12 cellular contexts compared by ENCODE assay signal in the genomic region with DNA sequence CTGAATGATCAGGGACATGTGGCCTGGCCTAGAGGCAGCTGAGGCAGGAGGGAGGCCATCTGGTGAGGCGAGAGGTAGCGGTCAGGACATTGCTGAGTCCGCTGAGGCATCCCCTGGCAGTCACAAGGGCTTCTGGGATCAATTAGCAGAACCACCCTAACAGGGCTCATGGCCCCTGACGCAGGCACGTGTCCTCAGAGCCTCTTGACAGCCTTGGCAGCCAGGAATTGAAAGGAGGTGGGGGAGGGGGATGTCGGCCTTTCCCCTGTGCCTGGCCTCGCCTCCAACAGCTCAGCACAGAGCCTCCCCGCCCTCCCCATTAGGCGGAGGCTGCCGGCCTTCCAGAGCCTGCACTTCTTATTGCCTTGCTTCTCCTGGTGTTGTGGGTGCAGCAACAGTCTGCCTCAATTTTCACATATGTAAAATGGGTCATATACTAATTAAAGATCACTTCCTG. TPM values are rescaled to one million over a fixed set of nuclear protein-coding genes. Genes with fewer than 3 reads are reported as not detected.
A peak's percentile ranks its signal among the peaks of the same experiment; 100 is the strongest.
DNase-seq lines count a peak whose midpoint lies in the region; ATAC-seq, FAIRE-seq and TF ChIP-seq lines count a peak whose summit lies in the region.
"Had no signal": no experiment of that assay in that cellular context is flagged by ENCODE, and none has a peak within 500 bp of the region (broad histone marks: within the 10 kb centered on the region; RNA-seq: fewer than 3 reads in every experiment).

No MANE protein-coding gene starts in this region.

- TF ChIP-seq CTCF in RWPE2 (IDR thresholded peaks at IDR 0.05; ENCODE audit: poor library complexity, severe bottlenecking): no peak
- no peak for TF ChIP-seq CTCF in heart left ventricle (IDR thresholded peaks at IDR 0.05)
- no peak for TF ChIP-seq CTCF in stomach (IDR thresholded peaks at IDR 0.05)

- FAIRE-seq in frontal cortex (lab: Jason Lieb, UNC): no peak
- FAIRE-seq: colon had no signal

- peaks cover 4 to 10% of the 10 kb centered on the region in 2 donors for H3K4me1 Mint-ChIP-seq in stimulated activated naive B cell treated with anti-CD40 and anti-IgM and Interleukin-4, amounts not matched to agents 10 μg/mL and 1 μg/mL and 100 μg/mL, for 72 hours
- H3K4me1 Mint-ChIP-seq in natural killer cell treated with Interleukin-12 subunit alpha and Interleukin-12 subunit beta and Interleukin-15 and Interleukin-18, amount 100 ng/mL, for 72 hours (ENCODE audit: low read depth in 2 of 2): no peaks in the 10 kb centered on the region

- no peaks in the 10 kb centered on the region for H3K9me3 Mint-ChIP-seq in stimulated activated naive B cell treated with anti-CD40 and anti-IgM and Interleukin-4, amounts not matched to agents 10 μg/mL and 1 μg/mL and 100 μg/mL, for 72 hours
- no peaks in the 10 kb centered on the region for H3K9me3 Mint-ChIP-seq in natural killer cell treated with Interleukin-12 subunit alpha and Interleukin-12 subunit beta and Interleukin-15 and Interleukin-18, amount 100 ng/mL, for 72 hours

- WGBS in heart left ventricle, 4 donors: 33 to 43% (median 35%) methylated on average over 9 to 10 of the region's 10 CpGs
- 42 to 54% (median 44%) methylated on average over 9 to 10 of the region's 10 CpGs for WGBS in stomach, 5 donors

- H3K4me3 Mint-ChIP-seq in stimulated activated naive B cell treated with anti-CD40 and anti-IgM and Interleukin-4, amounts not matched to agents 10 μg/mL and 1 μg/mL and 100 μg/mL, for 72 hours: no peak overlapping the region
- H3K4me3 Mint-ChIP-seq in natural killer cell treated with Interleukin-12 subunit alpha and Interleukin-12 subunit beta and Interleukin-15 and Interleukin-18, amount 100 ng/mL, for 72 hours: no peak overlapping the region

- H3K9me3 ChIP-seq in RWPE2 (ENCODE audit: severe bottlenecking) (no peaks in the 10 kb centered on the region), heart left ventricle (no peaks in the 10 kb centered on the region), stomach (no peaks in the 10 kb centered on the region)

- intact Hi-C loops in heart left ventricle (cut with DNase I): no loop called here
- intact Hi-C loops in stomach (cut with DNase I; ENCODE audit: low total_unique reads): no loop called here

- H3K27me3 Mint-ChIP-seq in stimulated activated naive B cell treated with anti-CD40 and anti-IgM and Interleukin-4, amounts not matched to agents 10 μg/mL and 1 μg/mL and 100 μg/mL, for 72 hours: peaks cover 21 to 52% of the 10 kb centered on the region in 2 donors
- H3K27me3 Mint-ChIP-seq in natural killer cell treated with Interleukin-12 subunit alpha and Interleukin-12 subunit beta and Interleukin-15 and Interleukin-18, amount 100 ng/mL, for 72 hours: peaks cover 0 to 6% of the 10 kb centered on the region in 2 donors

- H3K4me1 ChIP-seq in RWPE2 (ENCODE audit: insufficient read depth, poor library complexity, severe bottlenecking) (peaks cover 4% of the 10 kb centered on the region), heart left ventricle (peaks cover 0 to 27% (median 5%) of the 10 kb centered on the region in 12 donors), stomach (peaks cover 0 to 13% (median 0%) of the 10 kb centered on the region in 4 donors)

- POLR2A ChIA-PET in HEK293T (lab: Yijun Ruan, JAX): interaction anchor here (1.2 to 1.3 kb wide), 2 partner anchors 8 to 29 kb away, joined by 3 to 4 read pairs; no protein-coding TSS in a partner anchor

- DNase-seq in HEK293T (ENCODE audit: extremely low spot score) (peak; percentile 50), RWPE2 (ENCODE audit: low spot score) (peak; percentile 24), heart left ventricle (peak; percentile 49 to 89 (median 77)), stomach (peak; percentile 29), frontal cortex (ENCODE audit: low spot score in 2 of 2) (no peak)
- DNase-seq in stimulated activated naive B cell treated with anti-CD40 and anti-IgM and Interleukin-4, amounts not matched to agents 10 μg/mL and 1 μg/mL and 100 μg/mL, for 72 hours: no peak
- DNase-seq in natural killer cell treated with Interleukin-12 subunit alpha and Interleukin-12 subunit beta and Interleukin-15 and Interleukin-18, amount 100 ng/mL, for 72 hours (ENCODE audit: low spot score): no peak
- DNase-seq: nucleus accumbens, T1000 had no signal

- no peaks in the 10 kb centered on the region for H3K36me3 ChIP-seq in RWPE2 (ENCODE audit: low read depth)
- no peaks in the 10 kb centered on the region for H3K36me3 ChIP-seq in heart left ventricle
- no peaks in the 10 kb centered on the region for H3K36me3 ChIP-seq in stomach

- no peak for TF ChIP-seq EP300 in stomach (IDR thresholded peaks at IDR 0.05)

- CTCF ChIA-PET in HEK293T (lab: Yijun Ruan, JAX): no interaction called here

- H3K36me3 Mint-ChIP-seq in stimulated activated naive B cell treated with anti-CD40 and anti-IgM and Interleukin-4, amounts not matched to agents 10 μg/mL and 1 μg/mL and 100 μg/mL, for 72 hours: no peaks in the 10 kb centered on the region
- H3K36me3 Mint-ChIP-seq in natural killer cell treated with Interleukin-12 subunit alpha and Interleukin-12 subunit beta and Interleukin-15 and Interleukin-18, amount 100 ng/mL, for 72 hours: no peaks in the 10 kb centered on the region

- H3K4me3 ChIP-seq in RWPE2 (ENCODE audit: severe bottlenecking) (no peak overlapping the region), heart left ventricle (no peak overlapping the region), stomach (no peak overlapping the region)

- TF ChIP-seq POLR2A in heart left ventricle (IDR thresholded peaks at IDR 0.05) (no peak), stomach (IDR thresholded peaks at IDR 0.05) (no peak)

- H3K27me3 ChIP-seq in RWPE2 (ENCODE audit: insufficient read depth, poor library complexity, severe bottlenecking): no peaks in the 10 kb centered on the region
- no peaks in the 10 kb centered on the region for H3K27me3 ChIP-seq in heart left ventricle
- no peaks in the 10 kb centered on the region for H3K27me3 ChIP-seq in stomach

- H3K27ac Mint-ChIP-seq in stimulated activated naive B cell treated with anti-CD40 and anti-IgM and Interleukin-4, amounts not matched to agents 10 μg/mL and 1 μg/mL and 100 μg/mL, for 72 hours: no peak overlapping the region
- no peak overlapping the region for H3K27ac Mint-ChIP-seq in natural killer cell treated with Interleukin-12 subunit alpha and Interleukin-12 subunit beta and Interleukin-15 and Interleukin-18, amount 100 ng/mL, for 72 hours

- H3K27ac ChIP-seq in RWPE2 (ENCODE audit: poor library complexity, severe bottlenecking) (no peak overlapping the region), heart left ventricle (peak overlapping the region in 3 of 12 donors; percentile 21 to 73 (median 42)), stomach (peak overlapping the region in 2 of 5 donors; percentile 28 to 46)

- ATAC-seq in RWPE2 (ENCODE audit: low read depth) (no peak), heart left ventricle (peak; percentile 72 to 87 (median 86)), HG02588 (IDR thresholded peaks at IDR 0.05; ENCODE audit: unreplicated experiment) (no peak)
- no peak for ATAC-seq in stimulated activated naive B cell treated with anti-CD40 and anti-IgM and Interleukin-4, amounts not matched to agents 10 μg/mL and 1 μg/mL and 100 μg/mL, for 72 hours (replicated peaks)
- no peak for ATAC-seq in natural killer cell treated with Interleukin-12 subunit alpha and Interleukin-12 subunit beta and Interleukin-15 and Interleukin-18, amount 100 ng/mL, for 72 hours

TF ChIP-seq in HEK293T, 16 proteins besides CTCF, POLR2A, EP300 and RAD21:
- TF ChIP-seq FOXM1 (IDR thresholded peaks at IDR 0.05; ENCODE audit: borderline replicate concordance) (peak; percentile 31; the same call in 1 of the 2 replicates), NFRKB (IDR thresholded peaks at IDR 0.05) (no peak), SUZ12 (IDR thresholded peaks at IDR 0.05) (no peak), LEF1 (IDR thresholded peaks at IDR 0.05; ENCODE audit: borderline replicate concordance) (no peak), BHLHE40 (IDR thresholded peaks at IDR 0.05; ENCODE audit: borderline replicate concordance) (no peak), ZNF384 (IDR thresholded peaks at IDR 0.05) (no peak), CTBP1 (IDR thresholded peaks at IDR 0.05; ENCODE audit: borderline replicate concordance) (no peak), ARNT (IDR thresholded peaks at IDR 0.05) (no peak), FOXK2 (IDR thresholded peaks at IDR 0.05) (no peak), L3MBTL2 (conservative IDR thresholded peaks at IDR 0.05) (peak; percentile 57), FOXA1 (IDR thresholded peaks at IDR 0.05) (no peak), SP1 (IDR thresholded peaks at IDR 0.05) (no peak), TARDBP (IDR thresholded peaks at IDR 0.05) (no peak), ELF4 (IDR thresholded peaks at IDR 0.05) (no peak), HDGF (IDR thresholded peaks at IDR 0.05; ENCODE audit: borderline replicate concordance) (0 out of 2 replicates have a peak, but pooled peaks have one; percentile 42)
- TF ChIP-seq, protein P1, sequence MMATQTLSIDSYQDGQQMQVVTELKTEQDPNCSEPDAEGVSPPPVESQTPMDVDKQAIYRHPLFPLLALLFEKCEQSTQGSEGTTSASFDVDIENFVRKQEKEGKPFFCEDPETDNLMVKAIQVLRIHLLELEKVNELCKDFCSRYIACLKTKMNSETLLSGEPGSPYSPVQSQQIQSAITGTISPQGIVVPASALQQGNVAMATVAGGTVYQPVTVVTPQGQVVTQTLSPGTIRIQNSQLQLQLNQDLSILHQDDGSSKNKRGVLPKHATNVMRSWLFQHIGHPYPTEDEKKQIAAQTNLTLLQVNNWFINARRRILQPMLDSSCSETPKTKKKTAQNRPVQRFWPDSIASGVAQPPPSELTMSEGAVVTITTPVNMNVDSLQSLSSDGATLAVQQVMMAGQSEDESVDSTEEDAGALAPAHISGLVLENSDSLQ (IDR thresholded peaks at IDR 0.05): no peak

RNA-seq across cellular contexts. Expression of gene NFAM1, which starts 55.5 kb away (rescaled TPM):
- 10 to 100 TPM in 1 of 9 donors, 1 to 10 TPM in 6, under 1 TPM in 2; 0.33 to 13.5 (median 1.3) TPM for total RNA-seq in heart left ventricle
- under 1 TPM; 0.42 to 0.69 TPM for polyA plus RNA-seq in heart left ventricle
- 10 to 100 TPM in 1 of 5 donors, 1 to 10 TPM in 3, under 1 TPM in 1; 0.45 to 18.1 (median 2.8) TPM for total RNA-seq in stomach
- polyA plus RNA-seq in stomach: under 1 TPM; 0.15 to 0.56 (median 0.28) TPM
- 0.82 TPM for total RNA-seq in frontal cortex
- total RNA-seq in natural killer cell treated with Interleukin-12 subunit alpha and Interleukin-12 subunit beta and Interleukin-15 and Interleukin-18, amount 100 ng/mL, for 72 hours: under 1 TPM; 0.19 to 0.47 TPM
- total RNA-seq: HT1080 had no signal

Comparison
In these comparisons a context has a peak if more than half of its experiments do, and no peak if none do; other contexts are left out.
1. DNase-seq: peak in HEK293T (single experiment), RWPE2 (single experiment), heart left ventricle (5 of 5) and stomach (single experiment); none in frontal cortex (0 of 2), stimulated activated naive B cell treated with anti-CD40 and anti-IgM and Interleukin-4, amounts not matched to agents 10 μg/mL and 1 μg/mL and 100 μg/mL, for 72 hours (single experiment) and natural killer cell treated with Interleukin-12 subunit alpha and Interleukin-12 subunit beta and Interleukin-15 and Interleukin-18, amount 100 ng/mL, for 72 hours (single experiment).
2. ATAC-seq: peak in heart left ventricle (4 of 4); none in RWPE2 (single experiment), HG02588 (single experiment), stimulated activated naive B cell treated with anti-CD40 and anti-IgM and Interleukin-4, amounts not matched to agents 10 μg/mL and 1 μg/mL and 100 μg/mL, for 72 hours (0 of 2) and natural killer cell treated with Interleukin-12 subunit alpha and Interleukin-12 subunit beta and Interleukin-15 and Interleukin-18, amount 100 ng/mL, for 72 hours (0 of 2).